Comparison of ENCODE assay signal across 8 cellular contexts in the genomic region with DNA sequence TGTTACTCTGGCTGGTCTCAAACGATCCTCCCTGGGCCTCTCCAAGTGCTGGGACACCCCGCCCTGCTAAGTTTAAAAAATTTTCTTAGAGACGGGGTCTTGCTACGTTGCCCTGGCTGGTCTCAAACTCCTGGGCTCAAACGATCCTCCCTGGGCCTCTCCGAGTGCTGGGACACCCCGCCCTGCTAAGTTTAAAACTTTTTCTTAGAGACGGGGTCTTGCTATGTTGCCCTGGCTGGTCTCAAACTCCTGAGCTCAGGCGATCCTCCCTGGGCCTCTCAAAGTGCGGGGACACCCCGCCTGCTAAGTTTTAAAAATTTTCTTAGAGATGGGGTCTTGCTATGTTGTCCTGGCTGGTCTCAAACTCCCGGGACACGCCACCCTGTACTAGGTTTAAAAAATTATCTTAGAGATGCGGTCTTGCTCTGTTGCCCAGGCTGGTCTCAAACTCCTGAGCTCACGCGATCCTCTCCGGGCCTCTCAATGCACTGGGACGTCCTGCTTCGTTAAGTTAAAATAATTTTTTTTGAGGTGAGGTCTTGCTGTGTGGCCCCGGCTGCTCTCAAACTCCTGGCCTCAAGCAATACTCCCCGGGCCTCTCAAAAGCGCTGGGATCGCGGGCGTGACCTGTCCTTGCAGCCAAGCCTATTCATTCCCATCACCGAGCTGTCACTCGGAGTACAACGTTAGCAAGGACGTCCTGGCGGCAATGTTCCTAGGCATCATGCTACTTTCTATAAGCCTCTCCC. TPM values are rescaled to one million over a fixed set of nuclear protein-coding genes. Genes with fewer than 3 reads are reported as not detected.
DNase-seq lines count a peak whose midpoint lies in the region; ATAC-seq and TF ChIP-seq lines count a peak whose summit lies in the region.

No MANE protein-coding gene starts in this region.

- peak overlapping the region; percentile 99 for H3K27ac Mint-ChIP-seq in dendritic cell treated with granulocyte-macrophage colony-stimulating factor and Interleukin-4, amounts not matched to agents 40 ng/mL and 50 ng/mL, for 4 days

- intact Hi-C loops in A673 (cut with micrococcal nuclease; ENCODE audit: unreplicated experiment), result no loop called here
- intact Hi-C loops in dendritic cell treated with granulocyte-macrophage colony-stimulating factor and Interleukin-4, amounts not matched to agents 40 ng/mL and 50 ng/mL, for 4 days (cut with micrococcal nuclease), result loop anchor here (5.0 kb wide), 2 partner anchors 58 to 143 kb away; no protein-coding TSS in a partner anchor

- BruUV-seq in A673 (replicated peaks; lab: Mats Ljungman, UMichigan), result no TSS peak

- H3K27me3 ChIP-seq in A673 (replicated peaks; ENCODE audit: insufficient read depth, low read depth, low read length, poor library complexity) (no peaks in the 10 kb centered on the region), MG63 (no peaks in the 10 kb centered on the region), muscle layer of duodenum (ENCODE audit: low read depth, low read length) (no peaks in the 10 kb centered on the region)

- H3K27me3 Mint-ChIP-seq in dendritic cell treated with granulocyte-macrophage colony-stimulating factor and Interleukin-4, amounts not matched to agents 40 ng/mL and 50 ng/mL, for 4 days, result no peaks in the 10 kb centered on the region

- ATAC-seq in GM18873 (IDR thresholded peaks at IDR 0.05; ENCODE audit: low FRiP score, unreplicated experiment) (no peak), GM21619 (IDR thresholded peaks at IDR 0.05; ENCODE audit: unreplicated experiment) (no peak)

- H3K4me1 ChIP-seq in A673 (ENCODE audit: insufficient read depth, low read length, poor library complexity, severe bottlenecking), result peaks cover 28% of the 10 kb centered on the region
- H3K4me1 ChIP-seq in muscle layer of duodenum (ENCODE audit: control insufficient read depth in 1 of 2, insufficient read depth in 2 of 2, low read length in 2 of 2), result peaks cover 3 to 48% of the 10 kb centered on the region in 2 donors

- TF ChIP-seq CTCF in A673 (conservative IDR thresholded peaks at IDR 0.05; ENCODE audit: low read depth, low read length), result no peak

- H3K27ac ChIP-seq in A673 (ENCODE audit: low read depth, low read length, poor library complexity, severe bottlenecking), result peak overlapping the region; percentile 100
- H3K27ac ChIP-seq in muscle layer of duodenum (ENCODE audit: low read length), result peak overlapping the region; percentile 85

- peak overlapping the region; percentile 97 for H3K4me3 Mint-ChIP-seq in dendritic cell treated with granulocyte-macrophage colony-stimulating factor and Interleukin-4, amounts not matched to agents 40 ng/mL and 50 ng/mL, for 4 days

- peak overlapping the region; percentile 100 for H3K4me3 ChIP-seq in A673 (ENCODE audit: low read depth, low read length, poor library complexity, severe bottlenecking)
- H3K4me3 ChIP-seq in MG63, result peak overlapping the region; percentile 97
- H3K4me3 ChIP-seq in muscle layer of duodenum (ENCODE audit: low read depth in 1 of 2, low read length in 2 of 2), result peak overlapping the region; percentile 100

- CTCF ChIA-PET in A673 (lab: Charles Lee), result no interaction called here

- POLR2A ChIA-PET in A673 (lab: Charles Lee; ENCODE audit: low non-redundant PET), result no interaction called here

- DNase-seq in A673 (ENCODE audit: low spot score) (no peak), MG63 (no peak), DMS79 treated with DMSO at 0.1 percent for 48 hours (lab: John Stamatoyannopoulos, UW) (no peak), epidermal melanocyte (ENCODE audit: insufficient read length, low spot score) (no peak)

- H3K9me3 Mint-ChIP-seq in dendritic cell treated with granulocyte-macrophage colony-stimulating factor and Interleukin-4, amounts not matched to agents 40 ng/mL and 50 ng/mL, for 4 days, result no peaks in the 10 kb centered on the region

- peaks cover 72% of the 10 kb centered on the region for H3K4me1 Mint-ChIP-seq in dendritic cell treated with granulocyte-macrophage colony-stimulating factor and Interleukin-4, amounts not matched to agents 40 ng/mL and 50 ng/mL, for 4 days (ENCODE audit: low read depth)

- peaks cover 57% of the 10 kb centered on the region for H3K36me3 ChIP-seq in A673 (ENCODE audit: insufficient read depth, low read length, poor library complexity, severe bottlenecking)
- peaks cover 70% of the 10 kb centered on the region for H3K36me3 ChIP-seq in MG63
- H3K36me3 ChIP-seq in muscle layer of duodenum (ENCODE audit: control insufficient read depth in 1 of 2, insufficient read depth in 2 of 2, low read length in 2 of 2), result peaks cover 31 to 50% of the 10 kb centered on the region in 2 donors

- peaks cover 92% of the 10 kb centered on the region for H3K36me3 Mint-ChIP-seq in dendritic cell treated with granulocyte-macrophage colony-stimulating factor and Interleukin-4, amounts not matched to agents 40 ng/mL and 50 ng/mL, for 4 days (ENCODE audit: low read depth)

- H3K9me3 ChIP-seq in A673 (ENCODE audit: low read depth, low read length, poor library complexity, severe bottlenecking) (no peaks in the 10 kb centered on the region), MG63 (no peaks in the 10 kb centered on the region), muscle layer of duodenum (ENCODE audit: control insufficient read depth in 1 of 2, low read length in 2 of 2) (no peaks in the 10 kb centered on the region)

RNA-seq across cellular contexts. Expression of a gene that starts 1.1 kb away (rescaled TPM):
- 423 and 432 TPM in 2 replicates for total RNA-seq in A673 (2021)
- total RNA-seq in MG63 (2014; rRNA removed; shearing (Covaris generic); ENCODE audit: low replicate concordance), result 478 and 634 TPM in 2 replicates

RNA-seq across cellular contexts. Expression of a gene that starts 54.2 kb away (rescaled TPM):
- total RNA-seq in A673 (2021), result 0.49 and 0.52 TPM in 2 replicates
- total RNA-seq in MG63 (2014; rRNA removed; shearing (Covaris generic); ENCODE audit: low replicate concordance), result not detected in 2 replicates
